ENCODE assay signal across 9 cellular contexts in the genomic region with DNA sequence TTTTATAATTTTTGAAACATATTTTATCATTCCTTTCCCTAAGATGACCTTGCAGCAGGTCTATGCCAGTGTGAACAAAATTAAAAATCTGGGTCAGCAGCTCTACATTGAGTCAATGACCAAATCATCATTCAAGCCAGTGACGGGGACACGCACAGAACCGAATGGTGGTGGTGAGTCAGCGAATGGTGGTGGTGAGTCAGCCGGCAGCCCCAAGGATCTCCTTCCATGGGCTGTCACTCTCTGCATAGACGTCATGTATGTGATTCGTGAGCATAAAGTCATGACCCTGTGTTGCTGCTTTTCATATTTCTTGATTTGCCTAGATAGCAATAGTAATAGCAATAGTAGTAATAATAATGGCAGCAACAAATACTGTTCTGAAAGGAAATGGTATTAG. TPM values are rescaled to one million over a fixed set of nuclear protein-coding genes. Genes with fewer than 3 reads are reported as not detected.
DNase-seq lines count a peak whose midpoint lies in the region; ATAC-seq, FAIRE-seq and TF ChIP-seq lines count a peak whose summit lies in the region.
"Had no signal": no experiment of that assay in that cellular context is flagged by ENCODE, and none has a peak within 500 bp of the region (broad histone marks: within the 10 kb centered on the region; RNA-seq: fewer than 3 reads in every experiment).

No MANE protein-coding gene starts in this region.

- no peak for FAIRE-seq in bronchial epithelial cell (lab: Jason Lieb, UNC)

- H3K9me3 ChIP-seq in MG63 = peaks cover 11% of the 10 kb centered on the region

- H3K27me3 ChIP-seq in MG63 = no peaks in the 10 kb centered on the region
- no peaks in the 10 kb centered on the region for H3K27me3 ChIP-seq in bronchial epithelial cell (ENCODE audit: control insufficient read depth, insufficient read depth, low read length)

- DNase-seq in GDM1 (lab: John Stamatoyannopoulos, UW) (peak; percentile 3), MG63 (peak; percentile 48), bronchial epithelial cell (ENCODE audit: low read depth) (peak; percentile 94), retinal pigment epithelial cell (ENCODE audit: low read depth) (peak; percentile 68), NCI-H526 treated with DMSO at 0.1 percent for 48 hours (lab: John Stamatoyannopoulos, UW) (no peak)
- DNase-seq: left cardiac atrium, T-cell had no signal

- TF ChIP-seq CTCF in bronchial epithelial cell (IDR thresholded peaks at IDR 0.05; ENCODE audit: insufficient read depth, low read length, severe bottlenecking) = no peak
- no peak for TF ChIP-seq CTCF in retinal pigment epithelial cell (conservative IDR thresholded peaks at IDR 0.05; ENCODE audit: low read depth, low read length)

- no peak overlapping the region for H3K4me3 ChIP-seq in MG63
- no peak overlapping the region for H3K4me3 ChIP-seq in bronchial epithelial cell (ENCODE audit: low read depth, low read length)
- no peak overlapping the region for H3K4me3 ChIP-seq in retinal pigment epithelial cell (ENCODE audit: low read length)

- ATAC-seq in GM18861 (IDR thresholded peaks at IDR 0.05; ENCODE audit: unreplicated experiment) (no peak), GM18870 (IDR thresholded peaks at IDR 0.05; ENCODE audit: unreplicated experiment) (no peak)
- ATAC-seq: left cardiac atrium, T-cell had no signal

- H3K36me3 ChIP-seq in MG63 (peaks cover 18% of the 10 kb centered on the region), bronchial epithelial cell (ENCODE audit: control insufficient read depth, insufficient read depth, low read length) (peaks cover 2% of the 10 kb centered on the region)

RNA-seq across cellular contexts. Expression of gene PER3, which starts 26.3 kb away (rescaled TPM):
- 0.67 and 1.2 TPM in 2 replicates for total RNA-seq in MG63 (2014; rRNA removed; shearing (Covaris generic); ENCODE audit: low replicate concordance)
- 4.5 and 6.8 TPM in 2 replicates for total RNA-seq in bronchial epithelial cell

RNA-seq across cellular contexts. Expression of gene VAMP3, which starts 39.3 kb away (rescaled TPM):
- total RNA-seq in MG63 (2014; rRNA removed; shearing (Covaris generic); ENCODE audit: low replicate concordance) = 87.1 and 124 TPM in 2 replicates
- total RNA-seq in bronchial epithelial cell = 50.2 and 51.3 TPM in 2 replicates

RNA-seq across cellular contexts. Expression of gene UTS2, which starts 42.5 kb away (rescaled TPM):
- not detected in 2 replicates for total RNA-seq in MG63 (2014; rRNA removed; shearing (Covaris generic); ENCODE audit: low replicate concordance)
- total RNA-seq in bronchial epithelial cell = 0.26 TPM in 1 of 2 replicates, not detected in the other
- total RNA-seq: left cardiac atrium had no signal
